Comparison of ENCODE assay signal across 8 cellular contexts in genomic region chr1:26771643-26772321, GRCh38. TPM values are rescaled to one million over a fixed set of nuclear protein-coding genes. Genes with fewer than 3 reads are reported as not detected.
DNase-seq lines count a peak whose midpoint lies in the region; ATAC-seq lines count a peak whose summit lies in the region.

No MANE protein-coding gene starts in this region.

- peak overlapping the region; percentile 34 for H3K27ac ChIP-seq in right cardiac atrium (ENCODE audit: low read length)

- peak overlapping the region; percentile 20 for H3K9ac ChIP-seq in adipocyte (ENCODE audit: low read length)

- intact Hi-C loops in right cardiac atrium (cut with DNase I), result no loop called here

- WGBS in right cardiac atrium, result 67% methylated on average over 2 of the region's 2 CpGs

- H3K4me3 ChIP-seq in adipocyte (ENCODE audit: low read length), result no peak overlapping the region
- no peak overlapping the region for H3K4me3 ChIP-seq in right cardiac atrium (ENCODE audit: low read length)

- peak; percentile 62 to 87 for ATAC-seq in right cardiac atrium
- ATAC-seq in HG02678 (IDR thresholded peaks at IDR 0.05; ENCODE audit: unreplicated experiment), result no peak
- no peak for ATAC-seq in HG02884 (IDR thresholded peaks at IDR 0.05; ENCODE audit: unreplicated experiment)

- H3K27me3 ChIP-seq in adipocyte (replicated peaks; ENCODE audit: control insufficient read depth, insufficient read depth, low read length), result no peaks in the 10 kb centered on the region
- no peaks in the 10 kb centered on the region for H3K27me3 ChIP-seq in right cardiac atrium (ENCODE audit: control insufficient read depth, insufficient read depth)

- H3K4me1 ChIP-seq in adipocyte (ENCODE audit: control insufficient read depth, insufficient read depth, low read length) (peaks cover 41% of the 10 kb centered on the region), right cardiac atrium (ENCODE audit: control insufficient read depth, insufficient read depth, low read length) (peaks cover 13% of the 10 kb centered on the region)

- H3K9me3 ChIP-seq in adipocyte (ENCODE audit: control insufficient read depth, low read length) (no peaks in the 10 kb centered on the region), right cardiac atrium (ENCODE audit: control insufficient read depth, low read length) (no peaks in the 10 kb centered on the region)

- DNase-seq in D341Med (ENCODE audit: low spot score) (peak; percentile 80), HUDEP-2 (lab: John Stamatoyannopoulos, UW; ENCODE audit: unreplicated experiment in 76 of 76) (peak in 42 of 76 experiments; percentile 3 to 66 (median 36)), adipocyte (ENCODE audit: low read depth) (peak; percentile 86), right cardiac atrium (peak in 2 of 3 donors; percentile 42 to 63), smooth muscle cell of the brain vasculature (ENCODE audit: low read depth, low spot score) (peak; percentile 72), middle frontal gyrus (ENCODE audit: extremely low spot score, low spot score) (no peak)

- peaks cover 91% of the 10 kb centered on the region for H3K36me3 ChIP-seq in adipocyte (ENCODE audit: control insufficient read depth, insufficient read depth, low read length, severe bottlenecking)

RNA-seq across cellular contexts. Expression of gene PIGV, which starts 16.0 kb away (rescaled TPM):
- total RNA-seq in right cardiac atrium, result 1 to 10 TPM; 5.2 to 7.3 (median 5.9) TPM
- 3.9 TPM for polyA plus RNA-seq in right cardiac atrium

RNA-seq across cellular contexts. Expression of gene ZDHHC18, which starts 54.7 kb away (rescaled TPM):
- 10 to 100 TPM; 11.8 to 14.4 (median 13.5) TPM for total RNA-seq in right cardiac atrium
- polyA plus RNA-seq in right cardiac atrium, result 12.3 TPM

Comparison
In these comparisons a context has a peak if more than half of its experiments do, and no peak if none do; other contexts are left out.
1. ATAC-seq: peak in right cardiac atrium (2 of 2); none in HG02678 (single experiment) and HG02884 (single experiment).